ENCODE assay signal across 8 cellular contexts in the genomic region with DNA sequence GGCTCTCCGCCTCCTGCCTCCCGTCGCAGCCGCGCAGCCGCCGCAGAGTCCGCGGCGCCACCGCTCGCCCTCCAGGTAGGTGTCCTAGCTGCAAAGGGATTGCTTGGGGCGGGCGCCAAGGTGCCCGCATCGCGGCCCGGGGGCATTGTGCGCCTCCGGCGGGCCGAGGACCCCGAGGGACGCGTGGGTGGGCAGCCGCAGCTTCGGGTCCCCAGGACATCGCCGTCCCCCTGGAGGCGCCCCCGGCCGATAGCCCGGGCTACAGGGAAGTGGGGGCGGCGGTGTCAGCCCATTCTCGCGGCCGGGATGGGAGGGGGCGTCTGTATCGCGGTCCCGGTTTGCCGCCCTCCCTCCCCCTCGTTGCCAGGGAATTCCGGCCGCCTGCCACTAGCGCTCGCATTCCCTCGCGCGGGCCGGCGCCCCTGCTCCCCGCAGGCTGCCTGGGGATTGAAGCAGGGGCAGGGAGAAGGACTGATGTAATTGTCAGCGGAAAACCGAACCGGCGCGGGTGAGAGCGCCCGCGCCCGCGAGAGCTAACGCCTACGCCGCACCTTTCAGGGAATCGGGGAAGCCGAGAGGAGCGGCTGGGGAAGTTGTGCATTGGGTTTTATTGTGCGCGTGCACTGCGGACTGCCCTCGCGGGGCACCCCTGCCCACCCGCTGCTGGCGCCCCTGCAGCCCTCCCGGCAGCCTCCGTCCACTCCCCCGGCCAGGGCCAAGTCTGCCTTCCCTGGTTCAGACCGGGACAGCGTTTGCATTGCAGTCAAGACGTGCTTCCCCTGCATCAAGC. TPM values are rescaled to one million over a fixed set of nuclear protein-coding genes. Genes with fewer than 3 reads are reported as not detected.
DNase-seq lines count a peak whose midpoint lies in the region; ATAC-seq and TF ChIP-seq lines count a peak whose summit lies in the region.

No MANE protein-coding gene starts in this region.

- H3K4me1 ChIP-seq in RWPE2 (ENCODE audit: insufficient read depth, poor library complexity, severe bottlenecking) = peaks cover 10% of the 10 kb centered on the region
- peaks cover 26% of the 10 kb centered on the region for H3K4me1 ChIP-seq in mammary epithelial cell (ENCODE audit: insufficient read depth, low read length)
- peaks cover 25 to 38% of the 10 kb centered on the region in 2 donors for H3K4me1 ChIP-seq in gastrocnemius medialis

- no peak for TF ChIP-seq POLR2A in gastrocnemius medialis (IDR thresholded peaks at IDR 0.05)

- H3K36me3 ChIP-seq in RWPE2 (ENCODE audit: low read depth) (no peaks in the 10 kb centered on the region), mammary epithelial cell (ENCODE audit: insufficient read depth, low read length) (no peaks in the 10 kb centered on the region), gastrocnemius medialis (no peaks in the 10 kb centered on the region)

- no TSS peak for BruUV-seq in mammary epithelial cell (replicated peaks; lab: Mats Ljungman, UMichigan)

- H3K4me3 ChIP-seq in AG10803 (ENCODE audit: low read length) = peak overlapping the region; percentile 78
- peak overlapping the region; percentile 78 for H3K4me3 ChIP-seq in RWPE2 (ENCODE audit: severe bottlenecking)
- peak overlapping the region; percentile 64 to 87 (median 79) for H3K4me3 ChIP-seq in mammary epithelial cell (replicated peaks in 1 of 3; ENCODE audit: insufficient read depth in 1 of 3, low read depth in 2 of 3, low read length in 3 of 3)
- peak overlapping the region; percentile 76 to 98 (median 84) for H3K4me3 ChIP-seq in gastrocnemius medialis

- TF ChIP-seq CTCF in AG10803 (conservative IDR thresholded peaks at IDR 0.05; ENCODE audit: low read length) = no peak
- peak; percentile 5 for TF ChIP-seq CTCF in RWPE2 (IDR thresholded peaks at IDR 0.05; ENCODE audit: poor library complexity, severe bottlenecking)
- TF ChIP-seq CTCF in mammary epithelial cell (conservative IDR thresholded peaks at IDR 0.05 in 1 of 2, IDR thresholded peaks at IDR 0.05 in 1 of 2; ENCODE audit: extremely low read depth in 1 of 2, insufficient read depth in 1 of 2, low read depth in 1 of 2, low read length in 2 of 2) = no peak
- no peak for TF ChIP-seq CTCF in gastrocnemius medialis (IDR thresholded peaks at IDR 0.05 in 4 of 5, conservative IDR thresholded peaks at IDR 0.05 in 1 of 5)

- H4K20me1 ChIP-seq in mammary epithelial cell (ENCODE audit: insufficient read depth, low read length) = no peaks in the 10 kb centered on the region

- H3K4me2 ChIP-seq in mammary epithelial cell (ENCODE audit: insufficient read depth, low read depth, low read length) = peak overlapping the region; percentile 97

- intact Hi-C loops in mammary epithelial cell (cut with micrococcal nuclease) (loop anchor here (1.0 to 5.0 kb wide), 4 partner anchors 62 to 220 kb away; no protein-coding TSS in a partner anchor), gastrocnemius medialis (cut with DNase I; ENCODE audit: low total_unique reads) (loop anchor here (2.0 to 5.0 kb wide), 5 partner anchors 54 to 218 kb away; no protein-coding TSS in a partner anchor)

- peak; percentile 60 for DNase-seq in AG10803 (ENCODE audit: low read depth)
- DNase-seq in RWPE2 (ENCODE audit: low spot score) = peak; percentile 59
- peak; percentile 73 for DNase-seq in mammary epithelial cell
- DNase-seq in iPS-NIHi7 (ENCODE audit: extremely low spot score) = peak; percentile 68
- peak; percentile 44 to 60 for DNase-seq in gastrocnemius medialis

- H3K27me3 ChIP-seq in RWPE2 (ENCODE audit: insufficient read depth, poor library complexity, severe bottlenecking) (no peaks in the 10 kb centered on the region), mammary epithelial cell (ENCODE audit: insufficient read depth, low read length) (no peaks in the 10 kb centered on the region), gastrocnemius medialis (no peaks in the 10 kb centered on the region)

- H3K27ac ChIP-seq in RWPE2 (ENCODE audit: poor library complexity, severe bottlenecking) (peak overlapping the region; percentile 60), mammary epithelial cell (ENCODE audit: insufficient read depth, low read depth, low read length) (peak overlapping the region; percentile 57), gastrocnemius medialis (peak overlapping the region; percentile 92 to 98 (median 94))

- peak overlapping the region; percentile 68 for H3K9ac ChIP-seq in mammary epithelial cell (ENCODE audit: insufficient read depth, low read length)

- dilution Hi-C loops in mammary epithelial cell (cut with HindIII; ENCODE audit: low sequenced_read_pairs) = no loop called here

- WGBS in mammary epithelial cell (ENCODE audit: low coverage, missing lambda C conversion rate) = 2% methylated on average over 9 of the region's 83 CpGs

- peak overlapping the region; percentile 83 for H2AFZ ChIP-seq in mammary epithelial cell (ENCODE audit: low read depth, low read length)

- peaks cover 51% of the 10 kb centered on the region for H3K79me2 ChIP-seq in mammary epithelial cell (ENCODE audit: insufficient read depth, low read length)

- CTCF ChIA-PET in mammary epithelial cell (lab: Charles Lee; ENCODE audit: low non-redundant PET) = no interaction called here

- in situ Hi-C loops in mammary epithelial cell (cut with MboI; ENCODE audit: low sequenced_read_pairs in 2 of 2) (no loop called here), gastrocnemius medialis (cut with MboI; ENCODE audit: low sequenced_read_pairs in 4 of 4) (no loop called here)

- no peaks in the 10 kb centered on the region for H3K9me3 ChIP-seq in RWPE2 (ENCODE audit: severe bottlenecking)
- H3K9me3 ChIP-seq in mammary epithelial cell (replicated peaks; ENCODE audit: insufficient read depth, low read length) = no peaks in the 10 kb centered on the region
- no peaks in the 10 kb centered on the region for H3K9me3 ChIP-seq in gastrocnemius medialis

- ATAC-seq in GM18867 (IDR thresholded peaks at IDR 0.05; ENCODE audit: unreplicated experiment) = peak; percentile 15
- peak; percentile 21 for ATAC-seq in HG03439 (IDR thresholded peaks at IDR 0.05; ENCODE audit: unreplicated experiment)
- peak; percentile 47 for ATAC-seq in RWPE2 (ENCODE audit: low read depth)
- ATAC-seq in gastrocnemius medialis = peak; percentile 38 to 47
- no peak for ATAC-seq in GM18517 (IDR thresholded peaks at IDR 0.05; ENCODE audit: unreplicated experiment)

RNA-seq across cellular contexts. Expression of a gene that starts 0.5 kb away (rescaled TPM):
- total RNA-seq in mammary epithelial cell (10 to 100 TPM; 32.2 to 32.9 TPM), gastrocnemius medialis (10 to 100 TPM; 11.6 to 51.1 (median 40.7) TPM)
- polyA plus RNA-seq in mammary epithelial cell = 15.1 TPM
- polyA minus RNA-seq in mammary epithelial cell = 26.4 TPM
